Comparison of ENCODE assay signal across 26 cellular contexts in the genomic region with DNA sequence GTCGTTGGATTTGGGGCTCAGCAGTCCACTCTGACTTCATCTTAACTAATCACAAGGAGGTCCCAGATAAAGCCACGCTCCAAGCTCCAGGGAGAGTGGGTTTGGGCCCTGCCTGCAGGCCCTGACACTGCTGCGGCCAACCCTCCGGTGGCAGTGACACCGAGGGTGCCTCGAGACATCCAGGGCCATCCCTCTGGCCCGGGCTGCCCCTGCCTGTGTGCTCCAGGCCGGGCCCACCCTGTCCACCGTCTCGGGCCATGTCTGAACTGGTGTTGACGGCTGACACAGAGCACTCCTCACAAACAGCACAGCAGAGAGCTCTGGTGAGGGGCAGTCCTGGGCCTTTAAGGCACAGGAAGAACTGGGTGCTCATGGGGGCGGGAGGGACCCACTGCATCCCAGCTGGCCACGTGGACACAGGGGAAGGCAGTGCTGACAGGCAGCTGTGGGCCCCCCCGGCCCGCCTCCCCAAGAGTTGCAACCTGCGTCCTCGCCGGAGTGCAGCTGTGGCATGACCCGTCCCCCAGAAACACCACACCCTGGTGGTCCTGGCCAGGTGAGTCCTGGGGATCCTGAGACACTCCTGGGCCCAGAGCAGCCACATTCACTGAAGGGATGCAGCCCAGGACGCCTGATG.
"Had no signal": no experiment of that assay in that cellular context is flagged by ENCODE, and none has a peak within 500 bp of the region (broad histone marks: within the 10 kb centered on the region; RNA-seq: fewer than 3 reads in every experiment).

No MANE protein-coding gene starts in this region.

- H3K27me3 ChIP-seq: hepatocyte, pancreas, stomach, testis, thyroid gland, transverse colon, upper lobe of left lung, vagina had no signal

- H3K27me3 Mint-ChIP-seq: naive thymus-derived CD4-positive, alpha-beta T cell; natural killer cell treated with Interleukin-12 subunit alpha and Interleukin-12 subunit beta and Interleukin-15 and Interleukin-18, amount 100 ng/mL, for 72 hours; stimulated activated naive B cell treated with anti-CD40 and anti-IgM and Interleukin-4, amounts not matched to agents 10 μg/mL and 1 μg/mL and 100 μg/mL, for 72 hours had no signal

- H3K4me3 Mint-ChIP-seq: mesothelial cell of epicardium; naive thymus-derived CD4-positive, alpha-beta T cell; natural killer cell treated with Interleukin-12 subunit alpha and Interleukin-12 subunit beta and Interleukin-15 and Interleukin-18, amount 100 ng/mL, for 72 hours; stimulated activated naive B cell treated with anti-CD40 and anti-IgM and Interleukin-4, amounts not matched to agents 10 μg/mL and 1 μg/mL and 100 μg/mL, for 72 hours had no signal

- H3K4me3 ChIP-seq: hepatocyte, lung, mucosa of descending colon, pancreas, prostate gland, skin epidermis, stomach, testis, thyroid gland, transverse colon, upper lobe of left lung, vagina had no signal

- H3K36me3 Mint-ChIP-seq: natural killer cell treated with Interleukin-12 subunit alpha and Interleukin-12 subunit beta and Interleukin-15 and Interleukin-18, amount 100 ng/mL, for 72 hours had no signal

- H3K9me3 Mint-ChIP-seq: mesothelial cell of epicardium; natural killer cell treated with Interleukin-12 subunit alpha and Interleukin-12 subunit beta and Interleukin-15 and Interleukin-18, amount 100 ng/mL, for 72 hours had no signal

- H3K27ac ChIP-seq: hepatocyte, pancreas, prostate gland, skin epidermis, stomach, testis, thyroid gland, transverse colon, upper lobe of left lung, vagina had no signal

- H3K36me3 ChIP-seq: pancreas, prostate gland, transverse colon had no signal

- H3K27ac Mint-ChIP-seq: mesothelial cell of epicardium; naive thymus-derived CD4-positive, alpha-beta T cell; natural killer cell treated with Interleukin-12 subunit alpha and Interleukin-12 subunit beta and Interleukin-15 and Interleukin-18, amount 100 ng/mL, for 72 hours; stimulated activated naive B cell treated with anti-CD40 and anti-IgM and Interleukin-4, amounts not matched to agents 10 μg/mL and 1 μg/mL and 100 μg/mL, for 72 hours had no signal

- ATAC-seq: left lobe of liver; mucosa of descending colon; naive thymus-derived CD4-positive, alpha-beta T cell; pancreas; sciatic nerve; stimulated activated naive B cell treated with anti-CD40 and anti-IgM and Interleukin-4, amounts not matched to agents 10 μg/mL and 1 μg/mL and 100 μg/mL, for 72 hours; stimulated activated naive CD8-positive, alpha-beta T cell treated with anti-CD3 and anti-CD28 coated beads, Interleukin-15, Interleukin-2, amounts not matched to agents 100 U/mL and 50 U/mL, for 24 hours had no signal

- DNase-seq: islet precursor cell; mesendoderm; naive thymus-derived CD4-positive, alpha-beta T cell; nucleus accumbens; stimulated activated CD4-positive, alpha-beta T cell treated with anti-CD3 and anti-CD28 coated beads, Interleukin-12 subunit alpha, Interleukin-12 subunit beta, amount 100 ng/mL, for 4 hours; stimulated activated CD4-positive, alpha-beta T cell treated with anti-CD3 and anti-CD28 coated beads, Interleukin-15, amount 100 ng/mL, for 24 hours; stimulated activated CD4-positive, alpha-beta T cell treated with anti-CD3 and anti-CD28 coated beads, Interleukin-2, amount 100 ng/mL, for 24 hours; stimulated activated CD4-positive, alpha-beta T cell treated with anti-CD3 and anti-CD28 coated beads, Interleukin-4, amount 100 ng/mL, for 1 hour; stimulated activated naive B cell treated with anti-CD40 and anti-IgM and Interleukin-4, amounts not matched to agents 10 μg/mL and 1 μg/mL and 100 μg/mL, for 72 hours; stimulated activated naive CD8-positive, alpha-beta T cell treated with anti-CD3 and anti-CD28 coated beads, Interleukin-15, Interleukin-2, amounts not matched to agents 100 U/mL and 50 U/mL, for 24 hours; stomach; testis; thyroid gland; transverse colon had no signal

- H3K4me2 ChIP-seq: hepatocyte had no signal

- H3K4me1 ChIP-seq: pancreas, prostate gland, thyroid gland, transverse colon, upper lobe of left lung had no signal

- H3K9me3 ChIP-seq: mucosa of descending colon, pancreas, prostate gland, testis, thyroid gland, transverse colon, upper lobe of left lung, vagina had no signal

- H2AFZ ChIP-seq: hepatocyte had no signal
